22 cellular contexts compared by ENCODE assay signal in the genomic region with DNA sequence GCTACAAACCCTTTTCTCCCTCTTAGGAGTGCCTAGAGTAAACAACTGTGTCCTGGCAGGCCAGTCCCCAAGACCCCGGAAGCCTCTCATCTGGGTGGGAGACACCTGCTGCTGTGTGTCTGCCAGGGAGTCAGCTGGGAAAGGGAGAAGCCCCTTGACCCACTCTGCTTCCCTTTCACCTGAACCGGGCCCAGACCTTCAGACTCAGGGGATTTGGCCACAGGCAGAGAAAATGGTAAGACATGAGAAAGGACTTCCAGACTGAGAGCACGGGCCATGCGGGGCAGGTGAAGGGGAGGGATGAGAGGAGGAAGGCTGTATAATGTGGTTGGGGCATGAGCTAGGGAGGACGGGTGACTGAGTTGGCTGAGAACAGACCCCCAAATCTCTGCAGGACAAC. TPM values are rescaled to one million over a fixed set of nuclear protein-coding genes. Genes with fewer than 3 reads are reported as not detected.
A peak's percentile ranks its signal among the peaks of the same experiment; 100 is the strongest.
DNase-seq lines count a peak whose midpoint lies in the region; ATAC-seq and TF ChIP-seq lines count a peak whose summit lies in the region.
"Had no signal": no experiment of that assay in that cellular context is flagged by ENCODE, and none has a peak within 500 bp of the region (broad histone marks: within the 10 kb centered on the region; RNA-seq: fewer than 3 reads in every experiment).

No MANE protein-coding gene starts in this region.

- H3K27me3 Mint-ChIP-seq in activated CD8-positive, alpha-beta T cell treated with anti-CD3 and anti-CD28 coated beads, Interleukin-2, amount 10 ng/mL, durations not matched to agents 7 days and 5 days (ENCODE audit: low read depth), result no peaks in the 10 kb centered on the region
- no peaks in the 10 kb centered on the region for H3K27me3 Mint-ChIP-seq in activated CD8-positive, alpha-beta T cell treated with anti-CD3 and anti-CD28 coated beads for 36 hours
- H3K27me3 Mint-ChIP-seq: CD4-positive, alpha-beta T cell had no signal

- H3K27ac ChIP-seq in caudate nucleus (ENCODE audit: low read depth, low read length), result peak overlapping the region; percentile 68
- H3K27ac ChIP-seq: 22Rv1, A549, C4-2B had no signal

- no peak for TF ChIP-seq CTCF in activated CD8-positive, alpha-beta T cell treated with anti-CD3 and anti-CD28 coated beads for 36 hours (IDR thresholded peaks at IDR 0.05)
- TF ChIP-seq CTCF in GM10248 (IDR thresholded peaks at IDR 0.05; ENCODE audit: control extremely low read depth, extremely low read depth, low read depth, missing control alignments), result no peak

- intact Hi-C loops in activated CD8-positive, alpha-beta T cell treated with anti-CD3 and anti-CD28 coated beads for 36 hours (cut with micrococcal nuclease), result no loop called here
- intact Hi-C loops in posterior vena cava (cut with DNase I), result loop anchor here in 1 of 2 donors (5.0 kb wide), 2 partner anchors 213 to 658 kb away; no protein-coding TSS in a partner anchor

- no peaks in the 10 kb centered on the region for H3K9me3 Mint-ChIP-seq in activated CD8-positive, alpha-beta T cell treated with anti-CD3 and anti-CD28 coated beads, Interleukin-2, amount 10 ng/mL, durations not matched to agents 7 days and 5 days (ENCODE audit: insufficient read depth)
- H3K9me3 Mint-ChIP-seq in activated CD8-positive, alpha-beta T cell treated with anti-CD3 and anti-CD28 coated beads for 36 hours, result no peaks in the 10 kb centered on the region
- H3K9me3 Mint-ChIP-seq: CD4-positive, alpha-beta T cell; HFFc6; IgD-negative memory B cell had no signal

- no peak for ATAC-seq in activated CD8-positive, alpha-beta T cell treated with anti-CD3 and anti-CD28 coated beads, Interleukin-2, amount 10 ng/mL, durations not matched to agents 7 days and 5 days
- ATAC-seq in activated CD8-positive, alpha-beta T cell treated with anti-CD3 and anti-CD28 coated beads for 36 hours, result no peak
- no peak for ATAC-seq in GM21717 (IDR thresholded peaks at IDR 0.05; ENCODE audit: unreplicated experiment)
- ATAC-seq: A549, HCT116 had no signal

- POLR2A ChIA-PET in activated CD8-positive, alpha-beta T cell treated with anti-CD3 and anti-CD28 coated beads, Interleukin-2, amount 10 ng/mL, durations not matched to agents 7 days and 5 days (lab: Charles Lee), result no interaction called here
- POLR2A ChIA-PET in activated CD8-positive, alpha-beta T cell treated with anti-CD3 and anti-CD28 coated beads for 36 hours (lab: Charles Lee), result no interaction called here
- POLR2A ChIA-PET in GM10248 (lab: Yijun Ruan, JAX), result no interaction called here

- peaks cover 32% of the 10 kb centered on the region for H3K4me1 Mint-ChIP-seq in activated CD8-positive, alpha-beta T cell treated with anti-CD3 and anti-CD28 coated beads, Interleukin-2, amount 10 ng/mL, durations not matched to agents 7 days and 5 days (ENCODE audit: low read depth)
- peaks cover 23% of the 10 kb centered on the region for H3K4me1 Mint-ChIP-seq in activated CD8-positive, alpha-beta T cell treated with anti-CD3 and anti-CD28 coated beads for 36 hours (ENCODE audit: low read depth)

- H3K4me3 Mint-ChIP-seq in activated CD8-positive, alpha-beta T cell treated with anti-CD3 and anti-CD28 coated beads, Interleukin-2, amount 10 ng/mL, durations not matched to agents 7 days and 5 days, result no peak overlapping the region
- no peak overlapping the region for H3K4me3 Mint-ChIP-seq in activated CD8-positive, alpha-beta T cell treated with anti-CD3 and anti-CD28 coated beads for 36 hours
- H3K4me3 Mint-ChIP-seq: CD4-positive, alpha-beta T cell; HFFc6; IgD-negative memory B cell had no signal

- no peak for DNase-seq in activated CD8-positive, alpha-beta T cell treated with anti-CD3 and anti-CD28 coated beads, Interleukin-2, amount 10 ng/mL, durations not matched to agents 7 days and 5 days
- no peak for DNase-seq in activated CD8-positive, alpha-beta T cell treated with anti-CD3 and anti-CD28 coated beads for 36 hours
- DNase-seq in caudate nucleus (lab: John Stamatoyannopoulos, UW) (no peak), posterior vena cava (ENCODE audit: low spot score) (peak; percentile 56), GDM1 (lab: John Stamatoyannopoulos, UW) (no peak), NOMO-1 treated with DMSO at 0.1 percent for 48 hours (lab: John Stamatoyannopoulos, UW; ENCODE audit: unreplicated experiment) (no peak), GM10248 (ENCODE audit: extremely low spot score) (no peak)
- DNase-seq: AML-193; Caco-2; CD4-positive, alpha-beta T cell; DND-41; EL; GOT3; H7; HFFc6 had no signal

- H3K27ac Mint-ChIP-seq in activated CD8-positive, alpha-beta T cell treated with anti-CD3 and anti-CD28 coated beads, Interleukin-2, amount 10 ng/mL, durations not matched to agents 7 days and 5 days, result peak overlapping the region; percentile 20
- H3K27ac Mint-ChIP-seq in activated CD8-positive, alpha-beta T cell treated with anti-CD3 and anti-CD28 coated beads for 36 hours, result no peak overlapping the region
- H3K27ac Mint-ChIP-seq: CD4-positive, alpha-beta T cell; HFFc6; IgD-negative memory B cell had no signal

- CTCF ChIA-PET in activated CD8-positive, alpha-beta T cell treated with anti-CD3 and anti-CD28 coated beads, Interleukin-2, amount 10 ng/mL, durations not matched to agents 7 days and 5 days (lab: Charles Lee), result interaction anchor here (1.5 to 1.9 kb wide), 2 partner anchors 44 to 47 kb away, joined by 3 to 7 read pairs; no protein-coding TSS in a partner anchor
- CTCF ChIA-PET in activated CD8-positive, alpha-beta T cell treated with anti-CD3 and anti-CD28 coated beads for 36 hours (lab: Charles Lee), result interaction anchor here (2.5 kb wide), 1 partner anchor 45 kb away, joined by 12 read pairs; no protein-coding TSS in a partner anchor
- CTCF ChIA-PET in GM10248 (lab: Yijun Ruan, JAX), result interaction anchor here (0.8 to 1.9 kb wide), 2 partner anchors 43 to 47 kb away, joined by 3 to 5 read pairs; no protein-coding TSS in a partner anchor

- peaks cover 3% of the 10 kb centered on the region for H3K36me3 Mint-ChIP-seq in activated CD8-positive, alpha-beta T cell treated with anti-CD3 and anti-CD28 coated beads, Interleukin-2, amount 10 ng/mL, durations not matched to agents 7 days and 5 days (ENCODE audit: low read depth)
- H3K36me3 Mint-ChIP-seq in activated CD8-positive, alpha-beta T cell treated with anti-CD3 and anti-CD28 coated beads for 36 hours (ENCODE audit: low read depth), result no peaks in the 10 kb centered on the region

RNA-seq across cellular contexts. Expression of gene NPFFR1, which starts 36.0 kb away (rescaled TPM):
- total RNA-seq in activated CD8-positive, alpha-beta T cell treated with anti-CD3 and anti-CD28 coated beads, Interleukin-2, amount 10 ng/mL, durations not matched to agents 7 days and 5 days, result not detected
- not detected for total RNA-seq in activated CD8-positive, alpha-beta T cell treated with anti-CD3 and anti-CD28 coated beads for 36 hours
- total RNA-seq in posterior vena cava, result not detected
- total RNA-seq: Caco-2, G401, H7, HFFc6 had no signal
